In the genomic region with DNA sequence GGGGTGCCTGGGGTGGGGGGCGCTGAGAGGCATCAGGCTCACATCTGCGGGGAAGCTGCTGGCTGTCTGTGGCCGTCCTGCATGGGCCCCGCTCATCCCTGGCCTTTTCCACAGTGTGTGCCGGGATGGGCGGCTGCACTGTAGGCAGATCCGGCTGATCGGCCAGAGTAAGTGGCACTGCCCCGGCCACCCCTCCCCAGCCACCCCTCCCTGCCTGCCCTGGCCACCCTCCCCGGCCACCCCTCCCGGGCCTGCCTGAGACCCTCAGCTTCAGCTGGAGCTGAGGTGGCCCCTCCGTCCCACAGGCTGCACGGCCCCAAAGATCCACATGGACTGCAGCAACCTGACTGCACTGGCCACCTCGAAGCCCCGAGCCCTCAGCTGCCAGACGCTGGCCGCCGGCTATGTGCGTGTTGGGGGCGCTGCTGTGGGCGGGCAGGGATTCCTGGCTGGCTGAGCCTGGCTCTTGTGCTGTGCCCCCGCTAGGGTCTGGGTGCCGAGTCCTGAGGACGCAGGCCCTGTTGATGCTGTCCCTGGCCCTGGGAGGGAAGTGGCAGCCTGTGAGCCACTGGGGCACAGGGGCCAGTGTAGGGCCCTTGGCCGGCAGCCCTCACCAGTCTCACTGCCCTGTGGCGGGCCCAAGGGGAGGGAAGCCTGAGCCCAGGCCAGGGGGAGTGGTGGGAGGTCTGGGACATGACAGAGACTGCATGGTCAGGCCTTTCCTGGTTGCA, we compare ENCODE assay signal across 2 cellular contexts.
TF ChIP-seq lines count a peak whose summit lies in the region.

No MANE protein-coding gene starts in this region.

TF ChIP-seq in SK-N-SH treated with all-trans-retinoic acid at 6 μM for 48 hours, 23 proteins besides CTCF, POLR2A, EP300 and RAD21 (continued from another document):
- TF ChIP-seq, protein P1, sequence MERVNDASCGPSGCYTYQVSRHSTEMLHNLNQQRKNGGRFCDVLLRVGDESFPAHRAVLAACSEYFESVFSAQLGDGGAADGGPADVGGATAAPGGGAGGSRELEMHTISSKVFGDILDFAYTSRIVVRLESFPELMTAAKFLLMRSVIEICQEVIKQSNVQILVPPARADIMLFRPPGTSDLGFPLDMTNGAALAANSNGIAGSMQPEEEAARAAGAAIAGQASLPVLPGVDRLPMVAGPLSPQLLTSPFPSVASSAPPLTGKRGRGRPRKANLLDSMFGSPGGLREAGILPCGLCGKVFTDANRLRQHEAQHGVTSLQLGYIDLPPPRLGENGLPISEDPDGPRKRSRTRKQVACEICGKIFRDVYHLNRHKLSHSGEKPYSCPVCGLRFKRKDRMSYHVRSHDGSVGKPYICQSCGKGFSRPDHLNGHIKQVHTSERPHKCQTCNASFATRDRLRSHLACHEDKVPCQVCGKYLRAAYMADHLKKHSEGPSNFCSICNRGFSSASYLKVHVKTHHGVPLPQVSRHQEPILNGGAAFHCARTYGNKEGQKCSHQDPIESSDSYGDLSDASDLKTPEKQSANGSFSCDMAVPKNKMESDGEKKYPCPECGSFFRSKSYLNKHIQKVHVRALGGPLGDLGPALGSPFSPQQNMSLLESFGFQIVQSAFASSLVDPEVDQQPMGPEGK (CRISPR knock-in tag; IDR thresholded peaks at IDR 0.05; ENCODE audit: borderline replicate concordance): no peak

TF ChIP-seq in SK-N-SH, 30 proteins besides CTCF, POLR2A, EP300 and RAD21 (continued from another document):
- TF ChIP-seq EZH2phosphoT487 (IDR thresholded peaks at IDR 0.05; ENCODE audit: borderline replicate concordance, low read depth): no peak
- TF ChIP-seq NFIC (IDR thresholded peaks at IDR 0.05; ENCODE audit: borderline replicate concordance): no peak
- no peak for TF ChIP-seq GABPA (IDR thresholded peaks at IDR 0.05; ENCODE audit: low read depth)
- TF ChIP-seq, protein P2, sequence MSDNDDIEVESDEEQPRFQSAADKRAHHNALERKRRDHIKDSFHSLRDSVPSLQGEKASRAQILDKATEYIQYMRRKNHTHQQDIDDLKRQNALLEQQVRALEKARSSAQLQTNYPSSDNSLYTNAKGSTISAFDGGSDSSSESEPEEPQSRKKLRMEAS (IDR thresholded peaks at IDR 0.05; ENCODE audit: low read depth): no peak
- TF ChIP-seq NRF1 (IDR thresholded peaks at IDR 0.05; ENCODE audit: low read depth, low read length): no peak
